ENCODE assay signal across 28 cellular contexts in genomic region chr1:5891141-5891540, GRCh38.
"Had no signal": no experiment of that assay in that cellular context is flagged by ENCODE, and none has a peak within 500 bp of the region (broad histone marks: within the 10 kb centered on the region; RNA-seq: fewer than 3 reads in every experiment).

No MANE protein-coding gene starts in this region.

- H3K4me3 Mint-ChIP-seq: activated B cell treated with CpG ODN at 0.5 μM for 24 hours; activated CD4-positive, alpha-beta memory T cell treated with anti-CD3 and anti-CD28 coated beads for 36 hours; activated CD8-positive, alpha-beta memory T cell treated with anti-CD3 and anti-CD28 coated beads, Interleukin-2, amount 10 ng/mL, durations not matched to agents 7 days and 5 days; activated naive CD4-positive, alpha-beta T cell treated with anti-CD3 and anti-CD28 coated beads, Interleukin-2, amount 10 ng/mL, durations not matched to agents 7 days and 5 days; activated naive CD8-positive, alpha-beta T cell; activated naive CD8-positive, alpha-beta T cell treated with anti-CD3 and anti-CD28 coated beads, Interleukin-2, amount 50 U/mL, for 24 hours had no signal

- DNase-seq: activated B cell treated with CpG ODN at 0.5 μM for 24 hours; activated CD4-positive, alpha-beta memory T cell treated with anti-CD3 and anti-CD28 coated beads for 36 hours; activated CD4-positive, alpha-beta T cell treated with anti-CD3 and anti-CD28 coated beads for 4 hours; activated CD4-positive, alpha-beta T cell treated with anti-CD3 and anti-CD28 coated beads, Interleukin-2, amount 50 U/mL, for 1 hour; activated CD4-positive, CD25-positive, alpha-beta regulatory T cell treated with anti-CD3 and anti-CD28 coated beads, Interleukin-2, amount 50 U/mL, for 72 hours; activated CD8-positive, alpha-beta memory T cell treated with anti-CD3 and anti-CD28 coated beads for 24 hours; activated CD8-positive, alpha-beta memory T cell treated with anti-CD3 and anti-CD28 coated beads, Interleukin-2, amount 10 ng/mL, durations not matched to agents 7 days and 5 days; activated CD8-positive, alpha-beta memory T cell treated with anti-CD3 and anti-CD28 coated beads, Interleukin-2, amount 50 U/mL, for 48 hours; activated effector memory CD4-positive, alpha-beta T cell treated with Interleukin-2 at 50 U/mL for 16 hours; activated naive CD4-positive, alpha-beta T cell treated with anti-CD3 and anti-CD28 coated beads, Interleukin-2, amount 10 ng/mL, durations not matched to agents 7 days and 5 days; activated naive CD8-positive, alpha-beta T cell treated with anti-CD3 and anti-CD28 coated beads, Interleukin-2, amount 50 U/mL, for 24 hours; activated T-cell treated with anti-CD3 and anti-CD28 coated beads, Interleukin-2, amount 50 U/mL, for 48 hours; anterior cingulate cortex; NCI-H1105; NCI-H1417 treated with DMSO at 0.1 percent for 48 hours; NCI-H187 treated with DMSO at 0.1 percent for 48 hours; NCI-H2081 treated with DMSO at 0.1 percent for 48 hours; NCI-H226; NCI-H524 treated with DMSO at 0.1 percent for 48 hours; SHP77 treated with DMSO at 0.1 percent for 48 hours; T-helper 1 cell; T-helper 2 cell; T-helper 9 cell had no signal

- H3K4me3 ChIP-seq: cardiac muscle cell, K562 had no signal

- H3K27ac Mint-ChIP-seq: activated B cell treated with CpG ODN at 0.5 μM for 24 hours; activated CD4-positive, alpha-beta memory T cell treated with anti-CD3 and anti-CD28 coated beads for 36 hours; activated CD8-positive, alpha-beta memory T cell treated with anti-CD3 and anti-CD28 coated beads, Interleukin-2, amount 10 ng/mL, durations not matched to agents 7 days and 5 days; activated naive CD4-positive, alpha-beta T cell treated with anti-CD3 and anti-CD28 coated beads, Interleukin-2, amount 10 ng/mL, durations not matched to agents 7 days and 5 days; activated naive CD8-positive, alpha-beta T cell; activated naive CD8-positive, alpha-beta T cell treated with anti-CD3 and anti-CD28 coated beads, Interleukin-2, amount 50 U/mL, for 24 hours had no signal

- H3K9me3 Mint-ChIP-seq: activated B cell treated with CpG ODN at 0.5 μM for 24 hours; activated naive CD4-positive, alpha-beta T cell treated with anti-CD3 and anti-CD28 coated beads, Interleukin-2, amount 10 ng/mL, durations not matched to agents 7 days and 5 days; activated naive CD8-positive, alpha-beta T cell treated with anti-CD3 and anti-CD28 coated beads, Interleukin-2, amount 50 U/mL, for 24 hours had no signal

- H3K4me1 Mint-ChIP-seq: activated B cell treated with CpG ODN at 0.5 μM for 24 hours; activated CD8-positive, alpha-beta memory T cell treated with anti-CD3 and anti-CD28 coated beads, Interleukin-2, amount 10 ng/mL, durations not matched to agents 7 days and 5 days; activated naive CD4-positive, alpha-beta T cell treated with anti-CD3 and anti-CD28 coated beads, Interleukin-2, amount 10 ng/mL, durations not matched to agents 7 days and 5 days; activated naive CD8-positive, alpha-beta T cell treated with anti-CD3 and anti-CD28 coated beads, Interleukin-2, amount 50 U/mL, for 24 hours had no signal

- H3K36me3 ChIP-seq: cardiac muscle cell had no signal

- ATAC-seq: activated CD8-positive, alpha-beta memory T cell treated with anti-CD3 and anti-CD28 coated beads, Interleukin-2, amount 10 ng/mL, durations not matched to agents 7 days and 5 days; activated naive CD8-positive, alpha-beta T cell treated with anti-CD3 and anti-CD28 coated beads, Interleukin-2, amount 50 U/mL, for 24 hours; K562; Panc1; SK-N-SH treated with all-trans-retinoic acid at 6 μM for 48 hours had no signal

- H3K27me3 ChIP-seq: cardiac muscle cell had no signal

- H3K27me3 Mint-ChIP-seq: activated B cell treated with CpG ODN at 0.5 μM for 24 hours; activated CD4-positive, alpha-beta memory T cell treated with anti-CD3 and anti-CD28 coated beads for 36 hours; activated CD8-positive, alpha-beta memory T cell treated with anti-CD3 and anti-CD28 coated beads, Interleukin-2, amount 10 ng/mL, durations not matched to agents 7 days and 5 days; activated naive CD4-positive, alpha-beta T cell treated with anti-CD3 and anti-CD28 coated beads, Interleukin-2, amount 10 ng/mL, durations not matched to agents 7 days and 5 days; activated naive CD8-positive, alpha-beta T cell; activated naive CD8-positive, alpha-beta T cell treated with anti-CD3 and anti-CD28 coated beads, Interleukin-2, amount 50 U/mL, for 24 hours had no signal
